Comparison of ENCODE assay signal across 8 cellular contexts in genomic region chr20:38433304-38433972, GRCh38. TPM values are rescaled to one million over a fixed set of nuclear protein-coding genes. Genes with fewer than 3 reads are reported as not detected.
DNase-seq lines count a peak whose midpoint lies in the region; ATAC-seq and TF ChIP-seq lines count a peak whose summit lies in the region.

No MANE protein-coding gene starts in this region.

- H3K27ac ChIP-seq in right atrium auricular region = no peak overlapping the region
- peak overlapping the region in 1 of 2 donors; percentile 17 for H3K27ac ChIP-seq in aorta (ENCODE audit: low read depth in 1 of 2, low read length in 2 of 2)

- H3K36me3 Mint-ChIP-seq in activated T-cell treated with anti-CD3 and anti-CD28 coated beads, Interleukin-2, amount 50 U/mL, for 24 hours (ENCODE audit: low read depth) = peaks cover 67% of the 10 kb centered on the region
- H3K36me3 Mint-ChIP-seq in activated B cell treated with CpG ODN at 0.5 μM for 24 hours (ENCODE audit: low read depth) = peaks cover 63% of the 10 kb centered on the region
- H3K36me3 Mint-ChIP-seq in stimulated activated naive B cell treated with anti-CD40 and anti-IgM and Interleukin-4, amounts not matched to agents 10 μg/mL and 1 μg/mL and 100 μg/mL, for 72 hours = peaks cover 43 to 60% of the 10 kb centered on the region in 2 donors

- peaks cover under 1% of the 10 kb centered on the region for H3K27me3 Mint-ChIP-seq in activated T-cell treated with anti-CD3 and anti-CD28 coated beads, Interleukin-2, amount 50 U/mL, for 24 hours
- peaks cover 3% of the 10 kb centered on the region for H3K27me3 Mint-ChIP-seq in activated B cell treated with CpG ODN at 0.5 μM for 24 hours
- H3K27me3 Mint-ChIP-seq in stimulated activated naive B cell treated with anti-CD40 and anti-IgM and Interleukin-4, amounts not matched to agents 10 μg/mL and 1 μg/mL and 100 μg/mL, for 72 hours = peaks cover 0 to under 1% of the 10 kb centered on the region in 2 donors

- H3K4me3 ChIP-seq in right atrium auricular region (peak overlapping the region; percentile 61 to 76), aorta (ENCODE audit: low read length in 2 of 2) (no peak overlapping the region)

- CTCF ChIA-PET in activated B cell treated with CpG ODN at 0.5 μM for 24 hours (lab: Charles Lee) (interaction anchor here (0.6 to 2.9 kb wide), 3 partner anchors 10 to 103 kb away, joined by 3 to 102 read pairs (median 3); no protein-coding TSS in a partner anchor), GM10248 (lab: Yijun Ruan, JAX) (interaction anchor here (1.0 to 6.8 kb wide), 5 partner anchors 9 to 39 kb away, joined by 3 to 192 read pairs (median 29); partner anchors contain the start of gene RALGAPB)

- H3K9me3 Mint-ChIP-seq in activated T-cell treated with anti-CD3 and anti-CD28 coated beads, Interleukin-2, amount 50 U/mL, for 24 hours = no peaks in the 10 kb centered on the region
- no peaks in the 10 kb centered on the region for H3K9me3 Mint-ChIP-seq in activated B cell treated with CpG ODN at 0.5 μM for 24 hours
- H3K9me3 Mint-ChIP-seq in stimulated activated naive B cell treated with anti-CD40 and anti-IgM and Interleukin-4, amounts not matched to agents 10 μg/mL and 1 μg/mL and 100 μg/mL, for 72 hours = no peaks in the 10 kb centered on the region

- H3K9me3 ChIP-seq in right atrium auricular region (no peaks in the 10 kb centered on the region), aorta (ENCODE audit: control insufficient read depth, low read length) (no peaks in the 10 kb centered on the region)

- H3K27ac Mint-ChIP-seq in activated T-cell treated with anti-CD3 and anti-CD28 coated beads, Interleukin-2, amount 50 U/mL, for 24 hours = peak overlapping the region; percentile 99
- H3K27ac Mint-ChIP-seq in activated B cell treated with CpG ODN at 0.5 μM for 24 hours = peak overlapping the region; percentile 93
- H3K27ac Mint-ChIP-seq in stimulated activated naive B cell treated with anti-CD40 and anti-IgM and Interleukin-4, amounts not matched to agents 10 μg/mL and 1 μg/mL and 100 μg/mL, for 72 hours = peak overlapping the region; percentile 98

- ATAC-seq in activated B cell treated with CpG ODN at 0.5 μM for 24 hours (ENCODE audit: low read depth) (no peak), aorta (ENCODE audit: low FRiP score) (no peak)
- no peak for ATAC-seq in stimulated activated naive B cell treated with anti-CD40 and anti-IgM and Interleukin-4, amounts not matched to agents 10 μg/mL and 1 μg/mL and 100 μg/mL, for 72 hours (replicated peaks)

- H3K4me1 ChIP-seq in right atrium auricular region = peaks cover 0 to 31% of the 10 kb centered on the region in 2 donors
- H3K4me1 ChIP-seq in aorta (ENCODE audit: control insufficient read depth in 1 of 2, insufficient read depth in 2 of 2, low read length in 2 of 2) = no peaks in the 10 kb centered on the region

- intact Hi-C loops in activated B cell treated with CpG ODN at 0.5 μM for 24 hours (cut with micrococcal nuclease) (loop anchor here (10.0 kb wide), 1 partner anchor 399 kb away; the partner anchor contains the start of genes RPRD1B and TTI1), aorta (cut with DNase I) (loop anchor here in 1 of 2 donors (10.0 kb wide), 1 partner anchor 399 kb away; the partner anchor contains the start of genes RPRD1B and TTI1)

- H3K4me1 Mint-ChIP-seq in activated T-cell treated with anti-CD3 and anti-CD28 coated beads, Interleukin-2, amount 50 U/mL, for 24 hours (ENCODE audit: low read depth) = peaks cover 46% of the 10 kb centered on the region
- H3K4me1 Mint-ChIP-seq in activated B cell treated with CpG ODN at 0.5 μM for 24 hours = peaks cover 35% of the 10 kb centered on the region
- peaks cover 36 to 52% of the 10 kb centered on the region in 2 donors for H3K4me1 Mint-ChIP-seq in stimulated activated naive B cell treated with anti-CD40 and anti-IgM and Interleukin-4, amounts not matched to agents 10 μg/mL and 1 μg/mL and 100 μg/mL, for 72 hours

- H3K27me3 ChIP-seq in right atrium auricular region (no peaks in the 10 kb centered on the region), aorta (ENCODE audit: control insufficient read depth in 1 of 2, insufficient read depth in 2 of 2, low read length in 1 of 2) (no peaks in the 10 kb centered on the region)

- WGBS in aorta, 2 donors = 91 to 93% methylated on average over 9 of the region's 9 CpGs

- POLR2A ChIA-PET in activated B cell treated with CpG ODN at 0.5 μM for 24 hours (lab: Charles Lee) = interaction anchor here (0.7 to 4.6 kb wide), 4 partner anchors 7 to 80 kb away, joined by 5 to 239 read pairs (median 17); partner anchors contain the start of gene RALGAPB
- POLR2A ChIA-PET in GM10248 (lab: Yijun Ruan, JAX) = interaction anchor here (0.5 to 2.9 kb wide), 3 partner anchors 8 to 14 kb away, joined by 3 to 44 read pairs (median 9); no protein-coding TSS in a partner anchor

- H3K4me3 Mint-ChIP-seq in activated T-cell treated with anti-CD3 and anti-CD28 coated beads, Interleukin-2, amount 50 U/mL, for 24 hours = peak overlapping the region; percentile 98
- H3K4me3 Mint-ChIP-seq in activated B cell treated with CpG ODN at 0.5 μM for 24 hours = peak overlapping the region; percentile 96
- peak overlapping the region; percentile 91 to 92 for H3K4me3 Mint-ChIP-seq in stimulated activated naive B cell treated with anti-CD40 and anti-IgM and Interleukin-4, amounts not matched to agents 10 μg/mL and 1 μg/mL and 100 μg/mL, for 72 hours

- H3K36me3 ChIP-seq in right atrium auricular region (peaks cover 49% of the 10 kb centered on the region), aorta (ENCODE audit: control insufficient read depth in 1 of 2, insufficient read depth in 2 of 2, low read length in 1 of 2) (peaks cover 0 to 12% of the 10 kb centered on the region in 2 donors)

- TF ChIP-seq CTCF in activated B cell treated with CpG ODN at 0.5 μM for 24 hours (IDR thresholded peaks at IDR 0.05) = no peak
- no peak for TF ChIP-seq CTCF in right atrium auricular region (IDR thresholded peaks at IDR 0.05)
- TF ChIP-seq CTCF in GM10248 (IDR thresholded peaks at IDR 0.05; ENCODE audit: control extremely low read depth, extremely low read depth, low read depth, missing control alignments) = no peak

- DNase-seq in activated T-cell treated with anti-CD3 and anti-CD28 coated beads, Interleukin-2, amount 50 U/mL, for 24 hours = no peak
- DNase-seq in activated T-cell treated with anti-CD3 and anti-CD28 coated beads for 4 hours = no peak
- no peak for DNase-seq in activated B cell treated with CpG ODN at 0.5 μM for 24 hours
- no peak for DNase-seq in right atrium auricular region (ENCODE audit: low spot score)
- DNase-seq in stimulated activated naive B cell treated with anti-CD40 and anti-IgM and Interleukin-4, amounts not matched to agents 10 μg/mL and 1 μg/mL and 100 μg/mL, for 72 hours = no peak
- DNase-seq in aorta = no peak
- DNase-seq in GM10248 (ENCODE audit: extremely low spot score) = no peak
- no peak for DNase-seq in D341Med (ENCODE audit: low spot score)

RNA-seq across cellular contexts. Expression of gene SNHG17, which starts 1.7 kb away (rescaled TPM):
- 62.6 and 75.2 TPM in 2 replicates for total RNA-seq in activated B cell treated with CpG ODN at 0.5 μM for 24 hours
- total RNA-seq in right atrium auricular region = 10 to 100 TPM in 1 of 2 donors, 1 to 10 TPM in 1; 5.3 to 10.6 TPM
- total RNA-seq in aorta = 10 to 100 TPM; 30.4 to 46.2 TPM
- polyA plus RNA-seq in aorta = 10 to 100 TPM; 17.7 to 32.0 TPM

RNA-seq across cellular contexts. Expression of gene RALGAPB, which starts 39.2 kb away (rescaled TPM):
- total RNA-seq in activated B cell treated with CpG ODN at 0.5 μM for 24 hours = 40.2 and 48.3 TPM in 2 replicates
- 10 to 100 TPM; 24.6 to 24.8 TPM for total RNA-seq in right atrium auricular region
- 10 to 100 TPM; 35.5 to 41.3 TPM for total RNA-seq in aorta
- 10 to 100 TPM in 1 of 2 donors, 1 to 10 TPM in 1; 5.9 to 12.8 TPM for polyA plus RNA-seq in aorta

Comparison
In these comparisons a context has a peak if more than half of its experiments do, and no peak if none do; other contexts are left out.
1. H3K4me3 ChIP-seq: peak in right atrium auricular region (2 of 2); none in aorta (0 of 2).
2. Peak in every context shown above with its lines, with median percentiles within 50 percentile points of each other: H3K27ac Mint-ChIP-seq and H3K4me3 Mint-ChIP-seq.